ENCODE assay signal across 18 cellular contexts in genomic region chr9:112006361-112007020, GRCh38.
DNase-seq lines count a peak whose midpoint lies in the region; TF ChIP-seq lines count a peak whose summit lies in the region.
"Had no signal": no experiment of that assay in that cellular context is flagged by ENCODE, and none has a peak within 500 bp of the region (broad histone marks: within the 10 kb centered on the region; RNA-seq: fewer than 3 reads in every experiment).

No MANE protein-coding gene starts in this region.

- intact Hi-C loops in spleen (cut with DNase I; ENCODE audit: low total_unique reads) = no loop called here

- H3K9ac ChIP-seq in endodermal cell (ENCODE audit: extremely low read depth, low read length, poor library complexity, severe bottlenecking) = no peak overlapping the region

- no peaks in the 10 kb centered on the region for H3K27me3 Mint-ChIP-seq in endodermal cell (ENCODE audit: insufficient read depth)
- H3K27me3 Mint-ChIP-seq: CD4-positive, alpha-beta T cell had no signal

- TF ChIP-seq CTCF in WERI-Rb-1 (IDR thresholded peaks at IDR 0.05; ENCODE audit: low read depth, low read length) = no peak
- no peak for TF ChIP-seq CTCF in endodermal cell (conservative IDR thresholded peaks at IDR 0.05)
- TF ChIP-seq CTCF in spleen (IDR thresholded peaks at IDR 0.05 in 8 of 11, conservative IDR thresholded peaks at IDR 0.05 in 3 of 11) = no peak

- H3K9me3 ChIP-seq in WERI-Rb-1 (ENCODE audit: severe bottlenecking) = peaks cover under 1% of the 10 kb centered on the region
- no peaks in the 10 kb centered on the region for H3K9me3 ChIP-seq in endodermal cell (ENCODE audit: control insufficient read depth, low read length)
- H3K9me3 ChIP-seq in spleen = no peaks in the 10 kb centered on the region

- TF ChIP-seq POLR2A in spleen (IDR thresholded peaks at IDR 0.05) = no peak

- H3K27ac Mint-ChIP-seq in endodermal cell = no peak overlapping the region

- H3K4me1 ChIP-seq in endodermal cell (ENCODE audit: control insufficient read depth, insufficient read depth, low read length) (no peaks in the 10 kb centered on the region), spleen (peaks cover 13 to 71% (median 47%) of the 10 kb centered on the region in 6 donors)

- peak overlapping the region; percentile 70 for H3K27ac ChIP-seq in WERI-Rb-1
- H3K27ac ChIP-seq in endodermal cell (ENCODE audit: low read depth, low read length) = no peak overlapping the region
- peak overlapping the region in 5 of 8 donors; percentile 3 to 59 (median 26) for H3K27ac ChIP-seq in spleen
- H3K27ac ChIP-seq: SK-N-MC had no signal

- DNase-seq in NCI-H2227 (lab: John Stamatoyannopoulos, UW; ENCODE audit: unreplicated experiment) (peak; percentile 24), WERI-Rb-1 (peak; percentile 83), endodermal cell (peak; percentile 61), spleen (no peak), NCI-H2171 treated with DMSO at 0.1 percent for 48 hours (lab: John Stamatoyannopoulos, UW) (no peak), SW480 (ENCODE audit: low spot score) (no peak)
- DNase-seq in activated effector memory CD4-positive, alpha-beta T cell treated with anti-CD3 and anti-CD28 coated beads, Interleukin-2, amount 50 U/mL, for 16 hours = no peak
- DNase-seq: ACHN; Calu3; CD4-positive, alpha-beta T cell; DMS79; NCI-H1436; NCI-H2029 treated with DMSO at 0.1 percent for 48 hours; NCI-H226; NCI-H526; PC-3 had no signal

- WGBS in endodermal cell (ENCODE audit: insufficient coverage in 1 of 2, insufficient read length in 1 of 2), 2 experiments = 87 to 93% methylated on average over 6 to 10 of the region's 11 CpGs
- 70 to 82% (median 77%) methylated on average over 11 of the region's 11 CpGs for WGBS in spleen, 5 donors

- H3K4me1 Mint-ChIP-seq in endodermal cell = peaks cover 9% of the 10 kb centered on the region

- H3K36me3 ChIP-seq in WERI-Rb-1 (no peaks in the 10 kb centered on the region), endodermal cell (ENCODE audit: control insufficient read depth, insufficient read depth, low read length) (no peaks in the 10 kb centered on the region), spleen (no peaks in the 10 kb centered on the region)

- H3K4me3 Mint-ChIP-seq in endodermal cell = no peak overlapping the region
- H3K4me3 Mint-ChIP-seq: CD4-positive, alpha-beta T cell had no signal

- no peaks in the 10 kb centered on the region for H3K36me3 Mint-ChIP-seq in endodermal cell (ENCODE audit: low read depth)

- H3K27me3 ChIP-seq in WERI-Rb-1 (ENCODE audit: insufficient read depth, low read depth, severe bottlenecking) (no peaks in the 10 kb centered on the region), endodermal cell (ENCODE audit: control insufficient read depth, insufficient read depth, low read length, poor library complexity, severe bottlenecking) (no peaks in the 10 kb centered on the region), spleen (replicated peaks in 1 of 7) (no peaks in the 10 kb centered on the region)

- no peaks in the 10 kb centered on the region for H3K9me3 Mint-ChIP-seq in endodermal cell
- H3K9me3 Mint-ChIP-seq: CD4-positive, alpha-beta T cell had no signal

- peak overlapping the region; percentile 20 for H3K4me3 ChIP-seq in WERI-Rb-1 (ENCODE audit: low read depth, low read length)
- no peak overlapping the region for H3K4me3 ChIP-seq in endodermal cell (ENCODE audit: low read length)
- H3K4me3 ChIP-seq in spleen = no peak overlapping the region
- H3K4me3 ChIP-seq: GM12878, SK-N-MC had no signal

Comparison
In these comparisons a context has a peak if more than half of its experiments do, and no peak if none do; other contexts are left out.
1. DNase-seq: peak in NCI-H2227 (single experiment), WERI-Rb-1 (single experiment) and endodermal cell (single experiment); none in spleen (single experiment), NCI-H2171 treated with DMSO at 0.1 percent for 48 hours (single experiment), SW480 (single experiment) and activated effector memory CD4-positive, alpha-beta T cell treated with anti-CD3 and anti-CD28 coated beads, Interleukin-2, amount 50 U/mL, for 16 hours (single experiment).